ENCODE assay signal across 13 cellular contexts in the genomic region with DNA sequence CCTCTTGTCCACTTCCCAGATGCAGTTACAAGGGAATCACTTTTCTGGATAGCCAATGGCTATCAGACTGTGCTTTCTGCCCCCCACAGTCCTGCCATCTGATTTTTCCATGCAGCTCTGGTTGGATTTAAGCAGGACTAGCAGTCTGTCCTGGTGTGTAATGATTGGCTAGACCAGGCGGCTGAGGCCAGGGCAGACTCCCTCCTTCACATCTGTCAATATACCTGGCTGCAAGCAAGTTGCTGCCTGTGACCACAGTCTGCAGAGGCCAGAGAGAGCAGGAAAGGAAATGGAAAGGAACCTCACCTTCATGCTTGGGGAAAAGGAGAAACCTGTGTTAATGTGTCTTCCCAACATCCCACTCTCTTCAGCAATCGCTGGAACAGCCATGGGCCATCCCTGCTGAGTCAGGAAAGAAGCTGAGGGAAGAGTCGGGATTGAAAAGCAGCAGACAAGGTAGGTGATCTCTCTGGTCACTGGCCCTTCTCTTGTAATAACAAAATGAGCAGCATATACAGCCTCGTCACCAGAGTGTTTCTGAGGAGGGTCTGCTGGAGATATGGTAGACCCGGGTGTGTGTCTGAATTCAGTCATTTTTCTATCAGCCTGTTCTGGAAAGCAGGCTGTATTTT. TPM values are rescaled to one million over a fixed set of nuclear protein-coding genes. Genes with fewer than 3 reads are reported as not detected.
A peak's percentile ranks its signal among the peaks of the same experiment; 100 is the strongest.
DNase-seq lines count a peak whose midpoint lies in the region; ATAC-seq and TF ChIP-seq lines count a peak whose summit lies in the region.
"Had no signal": no experiment of that assay in that cellular context is flagged by ENCODE, and none has a peak within 500 bp of the region (broad histone marks: within the 10 kb centered on the region; RNA-seq: fewer than 3 reads in every experiment).

No MANE protein-coding gene starts in this region.

- peaks cover 4% of the 10 kb centered on the region for H3F3A ChIP-seq in PC-3 (ENCODE audit: low read length, unreplicated experiment)

- H3K4me3 Mint-ChIP-seq in Calu3 (ENCODE audit: low read depth, unreplicated experiment), result peak overlapping the region; percentile 47
- H3K4me3 Mint-ChIP-seq: activated naive CD8-positive, alpha-beta T cell had no signal

- TF ChIP-seq CTCF in Calu3 (IDR thresholded peaks at IDR 0.05; ENCODE audit: unreplicated experiment) (no peak), PC-3 (conservative IDR thresholded peaks at IDR 0.05; ENCODE audit: low read depth, low read length) (no peak), hepatocyte (IDR thresholded peaks at IDR 0.05; ENCODE audit: poor library complexity) (no peak), osteoblast (IDR thresholded peaks at IDR 0.05; ENCODE audit: extremely low read depth, low read depth, low read length) (no peak), right atrium auricular region (IDR thresholded peaks at IDR 0.05) (no peak)

- H3K4me1 ChIP-seq in PC-3 (ENCODE audit: insufficient read depth, low read length) (peaks cover 54% of the 10 kb centered on the region), hepatocyte (ENCODE audit: insufficient read depth) (peaks cover 17% of the 10 kb centered on the region), osteoblast (ENCODE audit: insufficient read depth, low read length) (peaks cover 51% of the 10 kb centered on the region), right atrium auricular region (peaks cover 0 to 28% of the 10 kb centered on the region in 2 donors)

- no peaks in the 10 kb centered on the region for H4K20me1 ChIP-seq in PC-3 (ENCODE audit: low read length)
- no peaks in the 10 kb centered on the region for H4K20me1 ChIP-seq in hepatocyte (ENCODE audit: insufficient read depth, poor library complexity, severe bottlenecking)
- H4K20me1 ChIP-seq in osteoblast (ENCODE audit: insufficient read depth, low read length), result no peaks in the 10 kb centered on the region

- H3K9me2 ChIP-seq in PC-3 (replicated peaks; ENCODE audit: low read length), result no peaks in the 10 kb centered on the region
- H3K9me2 ChIP-seq in hepatocyte (replicated peaks; ENCODE audit: insufficient read depth), result no peaks in the 10 kb centered on the region

- H3K27ac ChIP-seq in PC-3 (ENCODE audit: low read length) (no peak overlapping the region), hepatocyte (peak overlapping the region; percentile 87), osteoblast (ENCODE audit: low read depth, low read length) (no peak overlapping the region), right atrium auricular region (no peak overlapping the region)
- H3K27ac ChIP-seq: HL-60 had no signal

- CTCF ChIA-PET in Calu3 (lab: Charles Lee), result interaction anchor here (0.6 to 1.2 kb wide), 3 partner anchors 14 to 77 kb away, joined by 4 to 5 read pairs (median 4); no protein-coding TSS in a partner anchor
- CTCF ChIA-PET in PC-3 (lab: Charles Lee), result interaction anchor here (0.6 kb wide), 1 partner anchor 128 kb away, joined by 3 read pairs; no protein-coding TSS in a partner anchor

- no peaks in the 10 kb centered on the region for H3K27me3 ChIP-seq in PC-3 (ENCODE audit: low read length)
- no peaks in the 10 kb centered on the region for H3K27me3 ChIP-seq in hepatocyte
- no peaks in the 10 kb centered on the region for H3K27me3 ChIP-seq in osteoblast (ENCODE audit: insufficient read depth, low read length)
- H3K27me3 ChIP-seq in right atrium auricular region, result no peaks in the 10 kb centered on the region

- intact Hi-C loops in Calu3 (cut with micrococcal nuclease; ENCODE audit: unreplicated experiment), result no loop called here
- intact Hi-C loops in PC-3 (cut with micrococcal nuclease), result no loop called here

- H3K79me2 ChIP-seq in PC-3 (ENCODE audit: low read length), result no peaks in the 10 kb centered on the region
- H3K79me2 ChIP-seq in hepatocyte, result peaks cover 16% of the 10 kb centered on the region
- H3K79me2 ChIP-seq in osteoblast (ENCODE audit: insufficient read depth, low read length), result no peaks in the 10 kb centered on the region

- POLR2A ChIA-PET in PC-3 (lab: Charles Lee; ENCODE audit: unreplicated experiment), result no interaction called here

- H3K4me3 ChIP-seq in PC-3 (ENCODE audit: low read length) (no peak overlapping the region), hepatocyte (peak overlapping the region; percentile 9), osteoblast (ENCODE audit: insufficient read depth, low read length) (no peak overlapping the region), right atrium auricular region (no peak overlapping the region)

- H3K9me3 Mint-ChIP-seq in Calu3 (ENCODE audit: low read depth, unreplicated experiment), result no peaks in the 10 kb centered on the region

- no peaks in the 10 kb centered on the region for H3K36me3 ChIP-seq in PC-3 (ENCODE audit: low read depth, low read length)
- H3K36me3 ChIP-seq in hepatocyte (replicated peaks; ENCODE audit: insufficient read depth, low read depth), result no peaks in the 10 kb centered on the region
- H3K36me3 ChIP-seq in osteoblast (ENCODE audit: insufficient read depth, low read length), result no peaks in the 10 kb centered on the region
- no peaks in the 10 kb centered on the region for H3K36me3 ChIP-seq in right atrium auricular region

- peaks cover 8% of the 10 kb centered on the region for H3K36me3 Mint-ChIP-seq in Calu3 (ENCODE audit: insufficient read depth, unreplicated experiment)

- BruUV-seq in Calu3 (replicated peaks; lab: Mats Ljungman, UMichigan) (TSS peak; percentile 68), PC-3 (replicated peaks; lab: Mats Ljungman, UMichigan) (TSS peak; percentile 25)

- WGBS in hepatocyte (ENCODE audit: low lambda C conversion rate, missing lambda C conversion rate), result 46% methylated on average over 5 of the region's 5 CpGs

- H3K27ac Mint-ChIP-seq in Calu3 (ENCODE audit: unreplicated experiment), result peak overlapping the region; percentile 52
- H3K27ac Mint-ChIP-seq: activated naive CD8-positive, alpha-beta T cell had no signal

- H3K4me2 ChIP-seq in PC-3 (ENCODE audit: low read length), result no peak overlapping the region
- peak overlapping the region; percentile 65 for H3K4me2 ChIP-seq in hepatocyte
- no peak overlapping the region for H3K4me2 ChIP-seq in osteoblast (ENCODE audit: insufficient read depth, low read length)

- H2AFZ ChIP-seq in PC-3 (ENCODE audit: low read length) (no peak overlapping the region), hepatocyte (no peak overlapping the region), osteoblast (ENCODE audit: low read length) (no peak overlapping the region)

- ATAC-seq in PC-3 (peak; percentile 45), GM19395 (IDR thresholded peaks at IDR 0.05; ENCODE audit: unreplicated experiment) (no peak), GM21528 (IDR thresholded peaks at IDR 0.05; ENCODE audit: low FRiP score, unreplicated experiment) (no peak), HG03442 (IDR thresholded peaks at IDR 0.05; ENCODE audit: unreplicated experiment) (no peak)

- peaks cover 61% of the 10 kb centered on the region for H3K4me1 Mint-ChIP-seq in Calu3 (ENCODE audit: low read depth, unreplicated experiment)

- H3K9me3 ChIP-seq in PC-3 (ENCODE audit: low read length), result no peaks in the 10 kb centered on the region
- no peaks in the 10 kb centered on the region for H3K9me3 ChIP-seq in hepatocyte (ENCODE audit: low read depth)
- no peaks in the 10 kb centered on the region for H3K9me3 ChIP-seq in osteoblast (ENCODE audit: low read depth, low read length)
- H3K9me3 ChIP-seq in right atrium auricular region, result no peaks in the 10 kb centered on the region

- peak; percentile 57 for DNase-seq in Calu3
- no peak for DNase-seq in PC-3
- DNase-seq in hepatocyte (ENCODE audit: low spot score), result peak; percentile 63
- DNase-seq in osteoblast (ENCODE audit: insufficient read length, low spot score, missing footprints), result peak; percentile 35
- DNase-seq in right atrium auricular region (ENCODE audit: low spot score), result no peak
- DNase-seq: central memory CD4-positive, alpha-beta T cell; NCI-H2029; SW 1271 had no signal

- H3K9ac ChIP-seq in PC-3 (ENCODE audit: low read length), result no peak overlapping the region

- H3K27me3 Mint-ChIP-seq in Calu3 (ENCODE audit: unreplicated experiment), result no peaks in the 10 kb centered on the region
- H3K27me3 Mint-ChIP-seq: activated naive CD8-positive, alpha-beta T cell had no signal

RNA-seq across cellular contexts. Expression of a gene that starts 57.9 kb away (rescaled TPM):
- total RNA-seq in Calu3 (2022) (7.9 and 12.2 TPM in 2 replicates), PC-3 (2014; rRNA removed) (8.1 and 10.4 TPM in 2 replicates), hepatocyte (6.2 and 12.4 TPM in 2 replicates), osteoblast (0.72 and 1.5 TPM in 2 replicates), right atrium auricular region (under 1 TPM; 0.19 to 0.43 TPM)
- polyA plus RNA-seq in hepatocyte, result 12.1 and 15.6 TPM in 2 replicates

Comparison
In these comparisons a context has a peak if more than half of its experiments do, and no peak if none do; other contexts are left out.
1. DNase-seq: peak in Calu3 (single experiment), hepatocyte (single experiment) and osteoblast (single experiment); none in PC-3 (single experiment) and right atrium auricular region (single experiment).